1 cellular context compared by ENCODE assay signal in the genomic region with DNA sequence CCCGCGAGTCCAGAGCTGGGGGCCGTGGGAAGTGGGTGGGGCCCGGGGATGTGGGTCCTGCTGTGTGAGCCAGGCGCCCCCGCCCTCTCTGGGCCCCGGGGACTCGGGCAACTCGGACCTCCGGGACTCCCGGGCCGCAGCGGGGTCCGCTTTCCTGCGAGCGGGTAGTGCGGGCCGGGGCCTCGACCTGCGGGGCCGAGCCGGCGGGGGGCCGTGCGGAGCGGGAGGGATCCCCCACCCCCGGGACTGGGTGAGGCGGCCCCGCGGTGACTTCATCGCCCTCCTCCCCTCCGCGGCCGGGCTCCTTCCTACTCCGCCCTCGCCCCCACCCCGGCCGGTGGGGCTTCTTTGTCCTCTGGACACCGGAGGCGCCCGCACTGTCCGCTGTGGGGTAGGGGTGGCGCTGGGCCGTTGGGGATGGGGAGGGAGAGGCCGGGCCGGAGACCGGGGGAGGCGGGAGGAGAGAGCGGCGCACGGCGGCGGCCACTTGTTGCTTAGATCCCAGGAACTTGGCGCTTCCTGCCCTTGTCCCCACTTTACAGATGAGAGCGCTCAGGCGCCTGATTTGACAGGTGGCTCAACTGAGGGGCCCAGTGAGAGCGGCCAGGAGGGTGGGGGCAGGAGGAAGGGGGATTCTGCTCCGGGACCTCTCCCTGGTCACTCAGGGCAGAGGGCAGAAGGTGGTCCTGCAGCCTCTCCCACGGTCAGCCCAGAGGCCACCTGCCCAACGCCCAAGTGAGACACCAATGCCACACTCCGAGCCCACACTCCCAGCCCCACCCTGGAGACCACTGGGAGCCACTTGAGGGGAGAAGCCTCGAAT.
TF ChIP-seq lines count a peak whose summit lies in the region.

No MANE protein-coding gene starts in this region.

TF ChIP-seq in HepG2, 621 proteins besides CTCF, POLR2A, EP300 and RAD21 (continued from another document):
- TF ChIP-seq, protein P1, sequence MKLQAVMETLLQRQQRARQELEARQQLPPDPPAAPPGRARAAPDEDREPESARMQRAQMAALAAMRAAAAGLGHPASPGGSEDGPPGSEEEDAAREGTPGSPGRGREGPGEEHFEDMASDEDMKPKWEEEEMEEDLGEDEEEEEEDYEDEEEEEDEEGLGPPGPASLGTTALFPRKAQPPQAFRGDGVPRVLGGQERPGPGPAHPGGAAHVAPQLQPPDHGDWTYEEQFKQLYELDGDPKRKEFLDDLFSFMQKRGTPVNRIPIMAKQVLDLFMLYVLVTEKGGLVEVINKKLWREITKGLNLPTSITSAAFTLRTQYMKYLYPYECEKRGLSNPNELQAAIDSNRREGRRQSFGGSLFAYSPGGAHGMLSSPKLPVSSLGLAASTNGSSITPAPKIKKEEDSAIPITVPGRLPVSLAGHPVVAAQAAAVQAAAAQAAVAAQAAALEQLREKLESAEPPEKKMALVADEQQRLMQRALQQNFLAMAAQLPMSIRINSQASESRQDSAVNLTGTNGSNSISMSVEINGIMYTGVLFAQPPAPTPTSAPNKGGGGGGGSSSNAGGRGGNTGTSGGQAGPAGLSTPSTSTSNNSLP (IDR thresholded peaks at IDR 0.05; ENCODE audit: low read depth, low read length), result no peak
- peak; percentile 47; the same call in 1 of the 2 replicates for TF ChIP-seq KAT8 (CRISPR knock-in tag; IDR thresholded peaks at IDR 0.05)
- no peak for TF ChIP-seq ETV6 (CRISPR knock-in tag; conservative IDR thresholded peaks at IDR 0.05)
- TF ChIP-seq, protein P2, sequence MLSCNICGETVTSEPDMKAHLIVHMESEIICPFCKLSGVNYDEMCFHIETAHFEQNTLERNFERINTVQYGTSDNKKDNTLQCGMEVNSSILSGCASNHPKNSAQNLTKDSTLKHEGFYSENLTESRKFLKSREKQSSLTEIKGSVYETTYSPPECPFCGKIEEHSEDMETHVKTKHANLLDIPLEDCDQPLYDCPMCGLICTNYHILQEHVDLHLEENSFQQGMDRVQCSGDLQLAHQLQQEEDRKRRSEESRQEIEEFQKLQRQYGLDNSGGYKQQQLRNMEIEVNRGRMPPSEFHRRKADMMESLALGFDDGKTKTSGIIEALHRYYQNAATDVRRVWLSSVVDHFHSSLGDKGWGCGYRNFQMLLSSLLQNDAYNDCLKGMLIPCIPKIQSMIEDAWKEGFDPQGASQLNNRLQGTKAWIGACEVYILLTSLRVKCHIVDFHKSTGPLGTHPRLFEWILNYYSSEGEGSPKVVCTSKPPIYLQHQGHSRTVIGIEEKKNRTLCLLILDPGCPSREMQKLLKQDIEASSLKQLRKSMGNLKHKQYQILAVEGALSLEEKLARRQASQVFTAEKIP (CRISPR knock-in tag; IDR thresholded peaks at IDR 0.05; ENCODE audit: borderline replicate concordance), result no peak
- TF ChIP-seq HES4 (CRISPR knock-in tag; IDR thresholded peaks at IDR 0.05; ENCODE audit: borderline replicate concordance), result peak; percentile 56; the same call in 1 of the 2 replicates
- no peak for TF ChIP-seq ZNF883 (CRISPR knock-in tag; IDR thresholded peaks at IDR 0.05; ENCODE audit: not compliant biosample characterization)
- TF ChIP-seq ZZZ3 (CRISPR knock-in tag; IDR thresholded peaks at IDR 0.05; ENCODE audit: borderline replicate concordance), result no peak
- TF ChIP-seq HOXD1 (CRISPR knock-in tag; IDR thresholded peaks at IDR 0.05), result 0 out of 2 replicates have a peak, but pooled peaks have one; percentile 15
